In the genomic region with DNA sequence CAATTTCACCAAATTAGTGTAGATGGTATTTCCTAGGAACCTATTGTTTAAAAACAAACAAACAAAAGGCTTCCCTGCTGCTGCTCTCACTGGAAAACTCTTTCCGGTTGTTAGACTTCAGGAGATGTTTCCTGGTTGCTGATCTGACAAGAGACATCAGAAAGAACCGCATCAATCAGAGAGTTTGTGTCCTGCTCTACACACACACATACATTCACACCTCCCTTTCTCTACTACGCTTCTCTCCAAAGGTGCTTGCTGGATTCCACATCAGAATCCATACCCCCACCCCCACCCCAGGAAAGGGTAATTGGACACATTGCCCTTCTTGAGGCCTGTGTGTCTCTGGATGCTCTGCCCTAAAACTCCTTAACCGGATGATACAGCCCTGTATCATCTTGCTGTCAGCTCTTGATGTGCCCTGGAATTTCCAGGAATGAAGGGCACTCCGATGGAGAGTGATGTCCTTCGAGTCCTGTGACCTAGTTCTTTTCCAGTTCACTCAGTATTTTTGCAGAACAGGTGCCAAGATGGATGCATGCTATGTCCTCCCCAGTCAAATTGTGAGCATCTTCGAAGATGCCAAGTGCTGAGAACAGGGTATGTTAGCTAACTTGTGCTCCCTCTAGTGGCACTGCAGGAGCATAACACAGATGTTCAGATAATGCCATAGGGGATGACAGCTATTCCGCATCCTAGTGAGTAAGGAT, we compare ENCODE assay signal across 8 cellular contexts.
DNase-seq lines count a peak whose midpoint lies in the region; ATAC-seq and TF ChIP-seq lines count a peak whose summit lies in the region.

No MANE protein-coding gene starts in this region.

- no peaks in the 10 kb centered on the region for H3K9me3 Mint-ChIP-seq in Calu3 (ENCODE audit: low read depth, unreplicated experiment)
- peaks cover 2% of the 10 kb centered on the region for H3K9me3 Mint-ChIP-seq in activated CD8-positive, alpha-beta T cell treated with anti-CD3 and anti-CD28 coated beads for 36 hours
- H3K9me3 Mint-ChIP-seq in natural killer cell treated with Interleukin-12 subunit alpha and Interleukin-12 subunit beta and Interleukin-15 and Interleukin-18, amount 100 ng/mL, for 72 hours, result peaks cover 3% of the 10 kb centered on the region

- H3K4me3 ChIP-seq in fibroblast of lung (replicated peaks in 1 of 4; ENCODE audit: control extremely low read depth in 1 of 4, insufficient read depth in 1 of 4, low read depth in 3 of 4, low read length in 4 of 4) (no peak overlapping the region), aorta (ENCODE audit: low read length in 2 of 2) (no peak overlapping the region)

- no TSS peak for BruUV-seq in Calu3 (replicated peaks; lab: Mats Ljungman, UMichigan)

- no peak overlapping the region for H3K27ac ChIP-seq in fibroblast of lung (ENCODE audit: insufficient read depth, low read length)
- H3K27ac ChIP-seq in aorta (ENCODE audit: low read depth in 1 of 2, low read length in 2 of 2), result no peak overlapping the region

- 39 to 41% methylated on average over 8 of the region's 8 CpGs for WGBS in aorta, 2 donors

- no peaks in the 10 kb centered on the region for H3K4me1 Mint-ChIP-seq in Calu3 (ENCODE audit: low read depth, unreplicated experiment)
- no peaks in the 10 kb centered on the region for H3K4me1 Mint-ChIP-seq in activated CD8-positive, alpha-beta T cell treated with anti-CD3 and anti-CD28 coated beads for 36 hours (ENCODE audit: low read depth)
- no peaks in the 10 kb centered on the region for H3K4me1 Mint-ChIP-seq in natural killer cell treated with Interleukin-12 subunit alpha and Interleukin-12 subunit beta and Interleukin-15 and Interleukin-18, amount 100 ng/mL, for 72 hours (ENCODE audit: low read depth in 2 of 2)

- DNase-seq in Calu3 (peak; percentile 50), NCI-H510A (lab: John Stamatoyannopoulos, UW) (peak; percentile 29), fibroblast of lung (ENCODE audit: low read depth in 2 of 2) (peak; percentile 56 to 62), aorta (no peak)
- peak; percentile 16 for DNase-seq in activated CD8-positive, alpha-beta T cell treated with anti-CD3 and anti-CD28 coated beads for 36 hours
- DNase-seq in natural killer cell treated with Interleukin-12 subunit alpha and Interleukin-12 subunit beta and Interleukin-15 and Interleukin-18, amount 100 ng/mL, for 72 hours (ENCODE audit: low spot score), result peak; percentile 64

- intact Hi-C loops in Calu3 (cut with micrococcal nuclease; ENCODE audit: unreplicated experiment) (loop anchor here (1.0 to 5.0 kb wide), 8 partner anchors 118 to 486 kb away; no protein-coding TSS in a partner anchor), aorta (cut with DNase I) (loop anchor here (1.0 to 10.0 kb wide), 3 partner anchors 276 to 350 kb away; no protein-coding TSS in a partner anchor)
- intact Hi-C loops in activated CD8-positive, alpha-beta T cell treated with anti-CD3 and anti-CD28 coated beads for 36 hours (cut with micrococcal nuclease), result loop anchor here (2.0 to 10.0 kb wide), 3 partner anchors 350 to 486 kb away; no protein-coding TSS in a partner anchor

- TF ChIP-seq CTCF in Calu3 (IDR thresholded peaks at IDR 0.05; ENCODE audit: unreplicated experiment) (peak; percentile 82), fibroblast of lung (conservative IDR thresholded peaks at IDR 0.05 in 1 of 2, IDR thresholded peaks at IDR 0.05 in 1 of 2; ENCODE audit: low read depth in 1 of 2, low read length in 2 of 2) (peak; percentile 82 to 93)
- peak; percentile 83 for TF ChIP-seq CTCF in activated CD8-positive, alpha-beta T cell treated with anti-CD3 and anti-CD28 coated beads for 36 hours (IDR thresholded peaks at IDR 0.05)

- H3K27ac Mint-ChIP-seq in Calu3 (ENCODE audit: unreplicated experiment), result no peak overlapping the region
- H3K27ac Mint-ChIP-seq in activated CD8-positive, alpha-beta T cell treated with anti-CD3 and anti-CD28 coated beads for 36 hours, result no peak overlapping the region
- H3K27ac Mint-ChIP-seq in natural killer cell treated with Interleukin-12 subunit alpha and Interleukin-12 subunit beta and Interleukin-15 and Interleukin-18, amount 100 ng/mL, for 72 hours, result no peak overlapping the region

- no peak overlapping the region for H3K9ac ChIP-seq in fibroblast of lung (ENCODE audit: insufficient read depth, low read length)

- no peaks in the 10 kb centered on the region for H3K4me1 ChIP-seq in fibroblast of lung (ENCODE audit: control insufficient read depth, extremely low read depth, insufficient read depth, low read length)
- H3K4me1 ChIP-seq in aorta (ENCODE audit: control insufficient read depth in 1 of 2, insufficient read depth in 2 of 2, low read length in 2 of 2), result no peaks in the 10 kb centered on the region

- H3K4me2 ChIP-seq in fibroblast of lung (ENCODE audit: extremely low read depth, insufficient read depth, low read length), result no peak overlapping the region

- no peak overlapping the region for H3K4me3 Mint-ChIP-seq in Calu3 (ENCODE audit: low read depth, unreplicated experiment)
- no peak overlapping the region for H3K4me3 Mint-ChIP-seq in activated CD8-positive, alpha-beta T cell treated with anti-CD3 and anti-CD28 coated beads for 36 hours
- no peak overlapping the region for H3K4me3 Mint-ChIP-seq in natural killer cell treated with Interleukin-12 subunit alpha and Interleukin-12 subunit beta and Interleukin-15 and Interleukin-18, amount 100 ng/mL, for 72 hours

- no peaks in the 10 kb centered on the region for H3K27me3 Mint-ChIP-seq in Calu3 (ENCODE audit: unreplicated experiment)
- peaks cover 11% of the 10 kb centered on the region for H3K27me3 Mint-ChIP-seq in activated CD8-positive, alpha-beta T cell treated with anti-CD3 and anti-CD28 coated beads for 36 hours
- peaks cover 2 to 21% of the 10 kb centered on the region in 2 donors for H3K27me3 Mint-ChIP-seq in natural killer cell treated with Interleukin-12 subunit alpha and Interleukin-12 subunit beta and Interleukin-15 and Interleukin-18, amount 100 ng/mL, for 72 hours

- ATAC-seq in GM19351 (IDR thresholded peaks at IDR 0.05; ENCODE audit: unreplicated experiment) (peak; percentile 99), HG03457 (IDR thresholded peaks at IDR 0.05; ENCODE audit: unreplicated experiment) (peak; percentile 79), aorta (ENCODE audit: low FRiP score) (peak; percentile 78)
- ATAC-seq in activated CD8-positive, alpha-beta T cell treated with anti-CD3 and anti-CD28 coated beads for 36 hours, result peak; percentile 72
- ATAC-seq in natural killer cell treated with Interleukin-12 subunit alpha and Interleukin-12 subunit beta and Interleukin-15 and Interleukin-18, amount 100 ng/mL, for 72 hours, result peak in 1 of 2 donors; percentile 64

- CTCF ChIA-PET in Calu3 (lab: Charles Lee), result interaction anchor here (0.6 to 1.9 kb wide), 9 partner anchors 9 to 1460 kb away, joined by 3 to 17 read pairs (median 5); no protein-coding TSS in a partner anchor
- CTCF ChIA-PET in activated CD8-positive, alpha-beta T cell treated with anti-CD3 and anti-CD28 coated beads for 36 hours (lab: Charles Lee), result interaction anchor here (0.5 to 2.2 kb wide), 10 partner anchors 9 to 485 kb away, joined by 3 to 8 read pairs (median 4); no protein-coding TSS in a partner anchor

- H3K36me3 Mint-ChIP-seq in Calu3 (ENCODE audit: insufficient read depth, unreplicated experiment), result no peaks in the 10 kb centered on the region
- no peaks in the 10 kb centered on the region for H3K36me3 Mint-ChIP-seq in activated CD8-positive, alpha-beta T cell treated with anti-CD3 and anti-CD28 coated beads for 36 hours (ENCODE audit: low read depth)
- H3K36me3 Mint-ChIP-seq in natural killer cell treated with Interleukin-12 subunit alpha and Interleukin-12 subunit beta and Interleukin-15 and Interleukin-18, amount 100 ng/mL, for 72 hours, result no peaks in the 10 kb centered on the region

- H4K20me1 ChIP-seq in fibroblast of lung (ENCODE audit: control insufficient read depth, extremely low read depth, insufficient read depth, low read length), result no peaks in the 10 kb centered on the region

- H3K79me2 ChIP-seq in fibroblast of lung (ENCODE audit: control insufficient read depth, insufficient read depth, low read length), result no peaks in the 10 kb centered on the region

- H3K27me3 ChIP-seq in fibroblast of lung (ENCODE audit: control insufficient read depth, insufficient read depth, low read length) (no peaks in the 10 kb centered on the region), aorta (ENCODE audit: control insufficient read depth in 1 of 2, insufficient read depth in 2 of 2, low read length in 1 of 2) (no peaks in the 10 kb centered on the region)

- no peaks in the 10 kb centered on the region for H3K36me3 ChIP-seq in fibroblast of lung (ENCODE audit: control insufficient read depth, insufficient read depth, low read length)
- no peaks in the 10 kb centered on the region for H3K36me3 ChIP-seq in aorta (ENCODE audit: control insufficient read depth in 1 of 2, insufficient read depth in 2 of 2, low read length in 1 of 2)

- POLR2A ChIA-PET in activated CD8-positive, alpha-beta T cell treated with anti-CD3 and anti-CD28 coated beads for 36 hours (lab: Charles Lee), result no interaction called here

- H3K9me3 ChIP-seq in fibroblast of lung (ENCODE audit: control insufficient read depth, insufficient read depth, low read depth, low read length) (no peaks in the 10 kb centered on the region), aorta (ENCODE audit: control insufficient read depth, low read length) (peaks cover 2% of the 10 kb centered on the region)

- H2AFZ ChIP-seq in fibroblast of lung (ENCODE audit: low read length), result no peak overlapping the region

Comparison
In these comparisons a context has a peak if more than half of its experiments do, and no peak if none do; other contexts are left out.
1. DNase-seq: peak in Calu3 (single experiment), NCI-H510A (single experiment), activated CD8-positive, alpha-beta T cell treated with anti-CD3 and anti-CD28 coated beads for 36 hours (single experiment), fibroblast of lung (2 of 2) and natural killer cell treated with Interleukin-12 subunit alpha and Interleukin-12 subunit beta and Interleukin-15 and Interleukin-18, amount 100 ng/mL, for 72 hours (single experiment); none in aorta (0 of 2).
2. Peak in every context shown above with its lines, with median percentiles within 50 percentile points of each other: CTCF ChIP-seq.